In genomic region chr6:52993461-52993860, GRCh38 we compare ENCODE assay signal across 9 cellular contexts. TPM values are rescaled to one million over a fixed set of nuclear protein-coding genes. Genes with fewer than 3 reads are reported as not detected.
DNase-seq lines count a peak whose midpoint lies in the region; ATAC-seq and TF ChIP-seq lines count a peak whose summit lies in the region.
"Had no signal": no experiment of that assay in that cellular context is flagged by ENCODE, and none has a peak within 500 bp of the region (broad histone marks: within the 10 kb centered on the region; RNA-seq: fewer than 3 reads in every experiment).

No MANE protein-coding gene starts in this region.

- H3K27me3 Mint-ChIP-seq in CD8-positive, alpha-beta memory T cell: peaks cover 10 to 20% of the 10 kb centered on the region in 2 donors

- H3K9me3 Mint-ChIP-seq in CD8-positive, alpha-beta memory T cell: peaks cover 0 to 6% (median 5%) of the 10 kb centered on the region in 5 donors

- TF ChIP-seq POLR2A in esophagus muscularis mucosa (IDR thresholded peaks at IDR 0.05; ENCODE audit: low read depth): no peak

- peak overlapping the region; percentile 89 for H2AFZ ChIP-seq in osteoblast (ENCODE audit: low read length)

- peak overlapping the region; percentile 92 for H3K4me2 ChIP-seq in osteoblast (ENCODE audit: insufficient read depth, low read length)

- peaks cover 9% of the 10 kb centered on the region for H3K4me1 ChIP-seq in CD8-positive, alpha-beta memory T cell (ENCODE audit: insufficient read depth, low read length)
- H3K4me1 ChIP-seq in esophagus muscularis mucosa (peaks cover 0 to 36% (median 31%) of the 10 kb centered on the region in 4 donors), osteoblast (ENCODE audit: insufficient read depth, low read length) (peaks cover 27% of the 10 kb centered on the region)

- whole genome bisulfite sequencing in esophagus muscularis mucosa: 31% methylated on average over 2 of the region's 2 CpGs

- H3K27ac Mint-ChIP-seq in CD8-positive, alpha-beta memory T cell: peak overlapping the region in 1 of 8 donors; percentile 62

- H3K4me1 Mint-ChIP-seq in CD8-positive, alpha-beta memory T cell: peaks cover 18 to 28% (median 27%) of the 10 kb centered on the region in 3 donors

- POLR2A ChIA-PET in CD8-positive, alpha-beta memory T cell (lab: Charles Lee): interaction anchor here (2.2 kb wide), 1 partner anchor 9 kb away, joined by 13 read pairs; no protein-coding TSS in a partner anchor

- no peak for ATAC-seq in HG02763 (IDR thresholded peaks at IDR 0.05; ENCODE audit: unreplicated experiment)

- intact Hi-C loops in esophagus muscularis mucosa (cut with DNase I): loop anchor here (10.0 kb wide), 2 partner anchors 109 to 801 kb away; partner anchors contain the start of gene LRRC1

- H3K27ac ChIP-seq in CD8-positive, alpha-beta memory T cell (ENCODE audit: low read depth, low read length): no peak overlapping the region
- H3K27ac ChIP-seq in esophagus muscularis mucosa (replicated peaks in 1 of 4): peak overlapping the region; percentile 90 to 92 (median 92)
- H3K27ac ChIP-seq in osteoblast (ENCODE audit: low read depth, low read length): peak overlapping the region; percentile 95

- peaks cover 6% of the 10 kb centered on the region for H4K20me1 ChIP-seq in osteoblast (ENCODE audit: insufficient read depth, low read length)

- H3K9me3 ChIP-seq in CD8-positive, alpha-beta memory T cell (ENCODE audit: low read length): no peaks in the 10 kb centered on the region
- H3K9me3 ChIP-seq in esophagus muscularis mucosa: no peaks in the 10 kb centered on the region
- H3K9me3 ChIP-seq in osteoblast (ENCODE audit: low read depth, low read length): no peaks in the 10 kb centered on the region

- H3K79me2 ChIP-seq in osteoblast (ENCODE audit: insufficient read depth, low read length): peaks cover 12% of the 10 kb centered on the region

- H3K36me3 Mint-ChIP-seq in CD8-positive, alpha-beta memory T cell: peaks cover 0 to 10% (median 0%) of the 10 kb centered on the region in 3 donors

- TF ChIP-seq CTCF in esophagus muscularis mucosa (IDR thresholded peaks at IDR 0.05): no peak
- no peak for TF ChIP-seq CTCF in osteoblast (IDR thresholded peaks at IDR 0.05; ENCODE audit: extremely low read depth, low read depth, low read length)

- no peak for TF ChIP-seq EP300 in esophagus muscularis mucosa (IDR thresholded peaks at IDR 0.05)

- no peak overlapping the region for H3K4me3 ChIP-seq in CD8-positive, alpha-beta memory T cell (ENCODE audit: low read length)
- H3K4me3 ChIP-seq in esophagus muscularis mucosa: peak overlapping the region; percentile 64 to 80 (median 73)
- peak overlapping the region; percentile 85 for H3K4me3 ChIP-seq in osteoblast (ENCODE audit: insufficient read depth, low read length)

- H3K36me3 ChIP-seq in CD8-positive, alpha-beta memory T cell (ENCODE audit: insufficient read depth, low read length): no peaks in the 10 kb centered on the region
- peaks cover 0 to 12% (median 0%) of the 10 kb centered on the region in 4 donors for H3K36me3 ChIP-seq in esophagus muscularis mucosa
- peaks cover 11% of the 10 kb centered on the region for H3K36me3 ChIP-seq in osteoblast (ENCODE audit: insufficient read depth, low read length)

- H3K27me3 ChIP-seq in CD8-positive, alpha-beta memory T cell (ENCODE audit: insufficient read depth, low read length, poor library complexity, severe bottlenecking): no peaks in the 10 kb centered on the region
- H3K27me3 ChIP-seq in esophagus muscularis mucosa (no peaks in the 10 kb centered on the region), osteoblast (ENCODE audit: insufficient read depth, low read length) (no peaks in the 10 kb centered on the region)

- CTCF ChIA-PET in CD8-positive, alpha-beta memory T cell (lab: Charles Lee): interaction anchor here (2.8 kb wide), 1 partner anchor 8 kb away, joined by 32 read pairs; no protein-coding TSS in a partner anchor

- H3K4me3 Mint-ChIP-seq in CD8-positive, alpha-beta memory T cell: peak overlapping the region in 6 of 7 donors; percentile 12 to 61 (median 53)

- DNase-seq in CD8-positive, alpha-beta memory T cell: no peak
- DNase-seq in RKO (ENCODE audit: low spot score): peak; percentile 61
- no peak for DNase-seq in esophagus muscularis mucosa (ENCODE audit: extremely low spot score)
- no peak for DNase-seq in osteoblast (ENCODE audit: insufficient read length, low spot score, missing footprints)
- DNase-seq in nucleus accumbens (lab: John Stamatoyannopoulos, UW): no peak
- DNase-seq in islet precursor cell: no peak
- DNase-seq in NCI-H2029 treated with DMSO at 0.1 percent for 48 hours (lab: John Stamatoyannopoulos, UW): no peak
- DNase-seq: activated CD4-positive, CD25-positive, alpha-beta regulatory T cell treated with anti-CD3 and anti-CD28 coated beads, Interleukin-2, amount 50 U/mL, for 72 hours had no signal

RNA-seq across cellular contexts. Expression of gene GSTA4, which starts 1.6 kb away (rescaled TPM):
- total RNA-seq in CD8-positive, alpha-beta memory T cell: 1 to 10 TPM; 4.9 TPM
- 4.6 TPM for polyA plus RNA-seq in CD8-positive, alpha-beta memory T cell
- total RNA-seq in esophagus muscularis mucosa (10 to 100 TPM; 16.6 to 23.2 (median 17.7) TPM), osteoblast (33.3 and 36.2 TPM in 2 replicates)
